ENCODE assay signal across 8 cellular contexts in the genomic region with DNA sequence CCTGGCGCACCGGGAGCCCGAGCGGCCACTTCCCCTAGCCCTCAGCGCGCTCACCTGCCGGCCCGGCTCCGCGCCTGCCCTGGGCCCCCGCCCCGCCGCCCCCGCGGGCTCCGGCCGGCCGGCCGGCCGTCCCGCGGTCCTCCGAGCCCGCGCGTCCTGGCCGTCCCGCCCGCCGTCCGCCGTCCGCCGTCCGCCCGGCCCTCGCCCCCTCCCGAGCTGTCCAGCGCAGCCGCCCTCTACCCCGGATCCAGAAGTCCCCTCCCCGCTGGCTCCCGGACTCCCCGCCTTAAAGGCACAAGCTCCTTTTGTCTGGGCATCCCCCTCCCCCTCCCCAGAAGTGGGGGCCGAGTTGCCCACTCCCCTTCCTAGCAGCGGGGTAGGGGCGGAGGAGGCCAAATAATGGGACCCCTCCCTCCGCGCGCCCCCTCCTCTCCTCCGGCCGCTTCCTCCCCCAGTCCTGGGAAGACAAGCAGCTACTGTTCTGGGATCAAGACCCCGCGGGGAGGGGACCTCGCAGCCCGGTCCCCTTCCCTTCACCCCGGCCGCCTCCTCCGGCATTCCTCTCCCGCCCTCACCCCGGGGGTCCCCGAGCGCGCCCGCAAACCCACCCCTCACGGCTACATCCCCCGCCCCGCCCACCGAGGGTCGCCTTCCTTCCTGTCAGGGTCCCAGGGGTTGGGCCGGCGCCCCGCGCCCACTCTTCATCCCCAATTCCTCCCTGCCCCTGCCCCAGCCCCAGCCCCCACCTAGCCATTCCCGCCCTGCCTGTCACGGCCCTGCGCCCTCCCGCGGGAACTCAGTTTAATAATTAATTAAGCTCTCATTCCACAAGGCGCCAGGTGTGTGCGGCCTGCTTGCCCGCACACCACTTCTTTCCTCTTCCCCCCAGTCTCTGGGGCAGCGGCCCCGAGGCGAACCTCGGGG. TPM values are rescaled to one million over a fixed set of nuclear protein-coding genes. Genes with fewer than 3 reads are reported as not detected.
DNase-seq lines count a peak whose midpoint lies in the region; ATAC-seq and TF ChIP-seq lines count a peak whose summit lies in the region.

ADCY6 (minus strand) TSS at position 238 of the 924 bp plus-strand sequence. CDS start 5,655 bp downstream, outside the sequence.

- H3K4me1 Mint-ChIP-seq in stimulated activated naive CD8-positive, alpha-beta T cell treated with anti-CD3 and anti-CD28 coated beads, Interleukin-15, amount 100 ng/mL, for 72 hours, result peaks cover 16% of the 10 kb centered on the region

- DNase-seq in DMS79 (lab: John Stamatoyannopoulos, UW) (peak; percentile 33), HFF-Myc (ENCODE audit: extremely low read depth, low read depth) (no peak), RPMI8226 (peak; percentile 69), dorsolateral prefrontal cortex (peak; percentile 54 to 84 (median 78)), left lobe of liver (ENCODE audit: low spot score) (peak; percentile 88)
- no peak for DNase-seq in stimulated activated naive CD8-positive, alpha-beta T cell treated with anti-CD3 and anti-CD28 coated beads, Interleukin-15, amount 100 ng/mL, for 72 hours
- no peak for DNase-seq in central memory CD4-positive, alpha-beta T cell

- intact Hi-C loops in dorsolateral prefrontal cortex (cut with DNase I), result no loop called here

- no peaks in the 10 kb centered on the region for H3K9me3 Mint-ChIP-seq in stimulated activated naive CD8-positive, alpha-beta T cell treated with anti-CD3 and anti-CD28 coated beads, Interleukin-15, amount 100 ng/mL, for 72 hours

- no peak for TF ChIP-seq CTCF in HFF-Myc (IDR thresholded peaks at IDR 0.05; ENCODE audit: low read depth, low read length, missing control alignments)
- TF ChIP-seq CTCF in dorsolateral prefrontal cortex (IDR thresholded peaks at IDR 0.05 in 54 of 56, conservative IDR thresholded peaks at IDR 0.05 in 2 of 56; ENCODE audit: low read depth in 1 of 56, partially characterized antibody in 56 of 56), result no peak

- peak within 1 kb of the TSS in 1 of 2 donors; percentile 74 for H3K27ac Mint-ChIP-seq in stimulated activated naive CD8-positive, alpha-beta T cell treated with anti-CD3 and anti-CD28 coated beads, Interleukin-15, amount 100 ng/mL, for 72 hours

- peak within 1 kb of the TSS; percentile 78 to 80 for H3K4me3 Mint-ChIP-seq in stimulated activated naive CD8-positive, alpha-beta T cell treated with anti-CD3 and anti-CD28 coated beads, Interleukin-15, amount 100 ng/mL, for 72 hours

- H3K4me3 ChIP-seq in HFF-Myc (replicated peaks; ENCODE audit: low read depth, low read length) (peak within 1 kb of the TSS; percentile 70), dorsolateral prefrontal cortex (peak within 1 kb of the TSS; percentile 56 to 97 (median 85))

- peak within 1 kb of the TSS in 50 of 59 donors; percentile 25 to 95 (median 76) for H3K27ac ChIP-seq in dorsolateral prefrontal cortex

- ATAC-seq in left lobe of liver (peak; percentile 93), GM19397 (IDR thresholded peaks at IDR 0.05; ENCODE audit: unreplicated experiment) (no peak)
- peak; percentile 56 for ATAC-seq in stimulated activated naive CD8-positive, alpha-beta T cell treated with anti-CD3 and anti-CD28 coated beads, Interleukin-15, amount 100 ng/mL, for 72 hours

- H3K27me3 ChIP-seq in dorsolateral prefrontal cortex, result no peaks in the 10 kb centered on the region

- H3K27me3 Mint-ChIP-seq in stimulated activated naive CD8-positive, alpha-beta T cell treated with anti-CD3 and anti-CD28 coated beads, Interleukin-15, amount 100 ng/mL, for 72 hours, result peaks cover 69% of the 10 kb centered on the region

RNA-seq across cellular contexts. Expression of gene ADCY6, which starts in this region (rescaled TPM):
- 10 to 100 TPM; 22.3 to 85.6 (median 50.9) TPM for total RNA-seq in dorsolateral prefrontal cortex
- total RNA-seq in left lobe of liver, result 21.3 TPM

Comparison
In these comparisons a context has a peak if more than half of its experiments do, and no peak if none do; other contexts are left out.
1. DNase-seq: peak in DMS79 (single experiment), RPMI8226 (single experiment), dorsolateral prefrontal cortex (10 of 10) and left lobe of liver (single experiment); none in HFF-Myc (single experiment), stimulated activated naive CD8-positive, alpha-beta T cell treated with anti-CD3 and anti-CD28 coated beads, Interleukin-15, amount 100 ng/mL, for 72 hours (0 of 2) and central memory CD4-positive, alpha-beta T cell (single experiment).